9 cellular contexts compared by ENCODE assay signal in genomic region chr6:84422380-84422968, GRCh38.
DNase-seq lines count a peak whose midpoint lies in the region; ATAC-seq lines count a peak whose summit lies in the region.
"Had no signal": no experiment of that assay in that cellular context is flagged by ENCODE, and none has a peak within 500 bp of the region (broad histone marks: within the 10 kb centered on the region; RNA-seq: fewer than 3 reads in every experiment).

No MANE protein-coding gene starts in this region.

- 6 to 8% methylated on average over 13 of the region's 13 CpGs for whole genome bisulfite sequencing in aorta, 2 donors

- no peaks in the 10 kb centered on the region for H3K27me3 ChIP-seq in MG63
- no peaks in the 10 kb centered on the region for H3K27me3 ChIP-seq in aorta (ENCODE audit: control insufficient read depth in 1 of 2, insufficient read depth in 2 of 2, low read length in 1 of 2)

- intact Hi-C loops in aorta (cut with DNase I), result loop anchor here (2.0 to 10.0 kb wide), 6 partner anchors 92 to 702 kb away; no protein-coding TSS in a partner anchor

- H3K4me3 ChIP-seq in MG63 (no peak overlapping the region), aorta (ENCODE audit: low read length in 2 of 2) (no peak overlapping the region)
- H3K4me3 ChIP-seq: skin epidermis had no signal

- H3K36me3 ChIP-seq in MG63, result no peaks in the 10 kb centered on the region
- H3K36me3 ChIP-seq in aorta (ENCODE audit: control insufficient read depth in 1 of 2, insufficient read depth in 2 of 2, low read length in 1 of 2), result no peaks in the 10 kb centered on the region

- peaks cover 0 to 7% of the 10 kb centered on the region in 2 donors for H3K4me1 ChIP-seq in aorta (ENCODE audit: control insufficient read depth in 1 of 2, insufficient read depth in 2 of 2, low read length in 2 of 2)

- DNase-seq in Daoy (ENCODE audit: low read depth) (peak; percentile 83), MG63 (peak; percentile 40), astrocyte of the hippocampus (ENCODE audit: low read depth, low spot score) (peak; percentile 76), iris pigment epithelial cell (ENCODE audit: low read depth) (peak; percentile 66), aorta (peak; percentile 68 to 91), NCI-H1092 (lab: John Stamatoyannopoulos, UW) (no peak)

- peaks cover 4% of the 10 kb centered on the region; the same call in 1 of the 2 replicates for H3K9me3 ChIP-seq in MG63
- no peaks in the 10 kb centered on the region for H3K9me3 ChIP-seq in aorta (ENCODE audit: control insufficient read depth, low read length)

- ATAC-seq in GM21423 (IDR thresholded peaks at IDR 0.05; ENCODE audit: unreplicated experiment) (peak; percentile 75), aorta (ENCODE audit: low FRiP score) (peak; percentile 91), GM21619 (IDR thresholded peaks at IDR 0.05; ENCODE audit: unreplicated experiment) (no peak)

- no peak overlapping the region for H3K27ac ChIP-seq in aorta (ENCODE audit: low read depth in 1 of 2, low read length in 2 of 2)
- H3K27ac ChIP-seq: skin epidermis had no signal
